In the genomic region with DNA sequence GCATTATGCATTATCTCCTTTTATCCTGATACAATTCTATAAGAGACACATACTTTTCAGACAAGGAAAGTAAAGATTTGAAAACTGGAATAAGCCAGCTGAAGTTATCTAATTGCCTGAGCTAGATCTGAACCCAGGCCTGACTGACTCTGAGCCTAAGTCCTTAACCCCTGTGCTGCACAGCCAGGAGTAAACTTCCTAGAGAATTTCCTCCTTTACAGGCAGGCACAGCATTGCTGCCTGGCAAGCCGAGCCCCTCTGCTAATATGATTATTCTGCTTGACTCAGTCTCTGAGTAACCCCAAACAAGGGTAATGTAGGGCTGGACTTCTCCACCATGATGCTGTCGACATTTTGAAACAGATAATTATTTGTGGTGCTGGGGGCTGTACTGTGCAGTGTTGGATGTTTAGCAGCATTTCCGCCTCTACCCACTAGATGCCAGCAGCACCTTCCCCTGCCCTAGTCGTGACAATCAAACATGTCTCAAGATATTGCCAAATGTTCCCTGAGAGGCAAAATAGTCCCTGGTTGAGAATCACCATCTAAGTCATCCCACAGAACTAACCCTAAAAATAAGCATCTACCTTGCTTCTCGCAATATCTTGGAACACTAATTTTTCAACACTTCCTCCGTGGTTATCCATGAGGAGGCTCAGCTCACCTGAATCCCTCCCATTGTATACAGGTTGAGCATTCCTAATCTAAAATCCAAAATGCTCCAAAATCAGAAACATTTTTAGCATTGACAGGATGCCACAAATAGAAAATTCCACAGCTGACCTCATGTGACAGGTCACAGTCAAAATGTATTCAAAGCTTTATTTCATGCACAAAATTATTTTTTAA, we compare ENCODE assay signal across 2 cellular contexts.
TF ChIP-seq lines count a peak whose summit lies in the region.

No MANE protein-coding gene starts in this region.

TF ChIP-seq in SK-N-SH treated with all-trans-retinoic acid at 6 μM for 48 hours, 23 proteins besides CTCF, POLR2A, EP300 and RAD21:
- TF ChIP-seq SNAI2 (CRISPR knock-in tag; IDR thresholded peaks at IDR 0.05) (no peak), ZNF565 (CRISPR knock-in tag; conservative IDR thresholded peaks at IDR 0.05; ENCODE audit: low read depth) (no peak), TOX (CRISPR knock-in tag; IDR thresholded peaks at IDR 0.05; ENCODE audit: borderline replicate concordance) (no peak), GLIS3 (CRISPR knock-in tag; IDR thresholded peaks at IDR 0.05) (no peak), ZNF8 (CRISPR knock-in tag; IDR thresholded peaks at IDR 0.05) (no peak), ZC3H10 (CRISPR knock-in tag; IDR thresholded peaks at IDR 0.05) (no peak), ZNF70 (CRISPR knock-in tag; IDR thresholded peaks at IDR 0.05) (no peak), CSDC2 (CRISPR knock-in tag; IDR thresholded peaks at IDR 0.05) (no peak), ISL1 (CRISPR knock-in tag; IDR thresholded peaks at IDR 0.05) (no peak), TCF4 (CRISPR knock-in tag; IDR thresholded peaks at IDR 0.05; ENCODE audit: borderline replicate concordance) (no peak), PPARA (CRISPR knock-in tag; IDR thresholded peaks at IDR 0.05; ENCODE audit: borderline replicate concordance) (no peak), RARB (CRISPR knock-in tag; IDR thresholded peaks at IDR 0.05) (no peak), BACH2 (CRISPR knock-in tag; IDR thresholded peaks at IDR 0.05; ENCODE audit: borderline replicate concordance) (no peak), OSR1 (CRISPR knock-in tag; IDR thresholded peaks at IDR 0.05) (no peak)
- TF ChIP-seq, protein P1, sequence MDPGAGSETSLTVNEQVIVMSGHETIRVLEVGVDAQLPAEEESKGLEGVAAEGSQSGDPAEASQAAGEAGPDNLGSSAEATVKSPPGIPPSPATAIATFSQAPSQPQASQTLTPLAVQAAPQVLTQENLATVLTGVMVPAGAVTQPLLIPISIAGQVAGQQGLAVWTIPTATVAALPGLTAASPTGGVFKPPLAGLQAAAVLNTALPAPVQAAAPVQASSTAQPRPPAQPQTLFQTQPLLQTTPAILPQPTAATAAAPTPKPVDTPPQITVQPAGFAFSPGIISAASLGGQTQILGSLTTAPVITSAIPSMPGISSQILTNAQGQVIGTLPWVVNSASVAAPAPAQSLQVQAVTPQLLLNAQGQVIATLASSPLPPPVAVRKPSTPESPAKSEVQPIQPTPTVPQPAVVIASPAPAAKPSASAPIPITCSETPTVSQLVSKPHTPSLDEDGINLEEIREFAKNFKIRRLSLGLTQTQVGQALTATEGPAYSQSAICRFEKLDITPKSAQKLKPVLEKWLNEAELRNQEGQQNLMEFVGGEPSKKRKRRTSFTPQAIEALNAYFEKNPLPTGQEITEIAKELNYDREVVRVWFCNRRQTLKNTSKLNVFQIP (CRISPR knock-in tag; IDR thresholded peaks at IDR 0.05; ENCODE audit: borderline replicate concordance, low read depth): no peak
- TF ChIP-seq, protein P2, sequence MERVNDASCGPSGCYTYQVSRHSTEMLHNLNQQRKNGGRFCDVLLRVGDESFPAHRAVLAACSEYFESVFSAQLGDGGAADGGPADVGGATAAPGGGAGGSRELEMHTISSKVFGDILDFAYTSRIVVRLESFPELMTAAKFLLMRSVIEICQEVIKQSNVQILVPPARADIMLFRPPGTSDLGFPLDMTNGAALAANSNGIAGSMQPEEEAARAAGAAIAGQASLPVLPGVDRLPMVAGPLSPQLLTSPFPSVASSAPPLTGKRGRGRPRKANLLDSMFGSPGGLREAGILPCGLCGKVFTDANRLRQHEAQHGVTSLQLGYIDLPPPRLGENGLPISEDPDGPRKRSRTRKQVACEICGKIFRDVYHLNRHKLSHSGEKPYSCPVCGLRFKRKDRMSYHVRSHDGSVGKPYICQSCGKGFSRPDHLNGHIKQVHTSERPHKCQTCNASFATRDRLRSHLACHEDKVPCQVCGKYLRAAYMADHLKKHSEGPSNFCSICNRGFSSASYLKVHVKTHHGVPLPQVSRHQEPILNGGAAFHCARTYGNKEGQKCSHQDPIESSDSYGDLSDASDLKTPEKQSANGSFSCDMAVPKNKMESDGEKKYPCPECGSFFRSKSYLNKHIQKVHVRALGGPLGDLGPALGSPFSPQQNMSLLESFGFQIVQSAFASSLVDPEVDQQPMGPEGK (CRISPR knock-in tag; IDR thresholded peaks at IDR 0.05; ENCODE audit: borderline replicate concordance): no peak

TF ChIP-seq in HepG2, 621 proteins besides CTCF, POLR2A, EP300 and RAD21:
- TF ChIP-seq SMC3 (IDR thresholded peaks at IDR 0.05; ENCODE audit: low read length) (peak; percentile 30; the same call in 1 of the 2 replicates), STAG1 (CRISPR knock-in tag; IDR thresholded peaks at IDR 0.05) (peak; percentile 58), PHF21A (CRISPR knock-in tag; IDR thresholded peaks at IDR 0.05) (no peak)
